ENCODE assay signal across 24 cellular contexts in genomic region chr1:11194407-11195176, GRCh38. TPM values are rescaled to one million over a fixed set of nuclear protein-coding genes. Genes with fewer than 3 reads are reported as not detected.
"Had no signal": no experiment of that assay in that cellular context is flagged by ENCODE, and none has a peak within 500 bp of the region (broad histone marks: within the 10 kb centered on the region; RNA-seq: fewer than 3 reads in every experiment).

No MANE protein-coding gene starts in this region.

- H3K9me3 ChIP-seq: left ventricle myocardium inferior, neutrophil, ovary, psoas muscle, uterus had no signal

- H3K27me3 ChIP-seq: hepatocyte, neutrophil, ovary, uterus had no signal

- ATAC-seq: activated T-cell treated with anti-CD3 and anti-CD28 coated beads, Interleukin-2, amount 50 U/mL, for 72 hours; esophagus mucosa; natural killer cell treated with Interleukin-12 subunit alpha and Interleukin-12 subunit beta and Interleukin-15 and Interleukin-18, amount 100 ng/mL, for 72 hours; psoas muscle; right cardiac atrium; stimulated activated memory B cell treated with anti-CD40 and anti-IgM and Interleukin-4, amounts not matched to agents 10 μg/mL and 1 μg/mL and 100 μg/mL, for 72 hours had no signal

- H3K4me2 ChIP-seq: hepatocyte had no signal

- H3K4me3 ChIP-seq: hepatocyte, left ventricle myocardium inferior, ovary, psoas muscle, skin epidermis, uterus had no signal

- H3K27ac ChIP-seq: hepatocyte, left ventricle myocardium inferior, neutrophil, ovary, psoas muscle, skin epidermis, uterus had no signal

- DNase-seq: activated CD4-positive, alpha-beta memory T cell treated with anti-CD3 and anti-CD28 coated beads for 36 hours; activated CD4-positive, alpha-beta T cell treated with anti-CD3 and anti-CD28 coated beads for 48 hours; activated effector memory CD4-positive, alpha-beta T cell treated with Interleukin-2 at 50 U/mL for 16 hours; activated naive CD4-positive, alpha-beta T cell treated with anti-CD3 and anti-CD28 coated beads, Interleukin-2, amount 10 ng/mL, durations not matched to agents 7 days and 5 days; activated T-cell treated with anti-CD3 and anti-CD28 coated beads, Interleukin-2, amount 50 U/mL, for 72 hours; effector memory CD4-positive, alpha-beta T cell; glutamatergic neuron; kidney glomerular epithelial cell; left ventricle myocardium inferior; midbrain; ovary; psoas muscle; right cardiac atrium; T1000; trophoblast cell; uterus had no signal

- H2AFZ ChIP-seq: hepatocyte had no signal

- H3K79me2 ChIP-seq: hepatocyte had no signal

- H3K4me1 ChIP-seq: psoas muscle, uterus had no signal

- H3K36me3 ChIP-seq: ovary, uterus had no signal

RNA-seq across cellular contexts. Expression of gene ANGPTL7, which starts 5.4 kb away (rescaled TPM):
- total RNA-seq: activated CD4-positive, alpha-beta memory T cell treated with anti-CD3 and anti-CD28 coated beads for 36 hours; activated T-cell treated with anti-CD3 and anti-CD28 coated beads, Interleukin-2, amount 50 U/mL, for 72 hours; endothelial cell of umbilical vein; esophagus mucosa; natural killer cell treated with Interleukin-12 subunit alpha and Interleukin-12 subunit beta and Interleukin-15 and Interleukin-18, amount 100 ng/mL, for 72 hours; T-helper 1 cell treated with Interleukin-12 subunit alpha and Interleukin-12 subunit beta and Interleukin-4 antibody, amounts not matched to agents 30 ng/mL and 1 ng/mL, for 36 hours had no signal
- polyA plus RNA-seq: endothelial cell of umbilical vein had no signal
